In genomic region chr3:72077473-72078259, GRCh38 we compare ENCODE assay signal across 14 cellular contexts.
DNase-seq lines count a peak whose midpoint lies in the region; ATAC-seq, FAIRE-seq and TF ChIP-seq lines count a peak whose summit lies in the region.
"Had no signal": no experiment of that assay in that cellular context is flagged by ENCODE, and none has a peak within 500 bp of the region (broad histone marks: within the 10 kb centered on the region; RNA-seq: fewer than 3 reads in every experiment).

No MANE protein-coding gene starts in this region.

- no peak for TF ChIP-seq POLR2A in stomach (IDR thresholded peaks at IDR 0.05)

- H3K9me3 ChIP-seq in astrocyte (ENCODE audit: insufficient read depth, low read depth, low read length) = no peaks in the 10 kb centered on the region
- peaks cover 0 to 23% (median 14%) of the 10 kb centered on the region in 4 donors for H3K9me3 ChIP-seq in stomach

- intact Hi-C loops in stomach (cut with DNase I; ENCODE audit: low total_unique reads) = no loop called here

- H3K27ac ChIP-seq in astrocyte (ENCODE audit: low read depth, low read length) (no peak overlapping the region), stomach (peak overlapping the region in 1 of 5 donors; percentile 50)
- H3K27ac ChIP-seq: GM23248, SK-N-MC had no signal

- H3K4me2 ChIP-seq in astrocyte (ENCODE audit: low read length) = no peak overlapping the region

- FAIRE-seq in astrocyte (lab: Jason Lieb, UNC) = no peak

- H3K4me1 Mint-ChIP-seq in astrocyte (ENCODE audit: low read depth, unreplicated experiment) = peaks cover 4% of the 10 kb centered on the region
- peaks cover 21% of the 10 kb centered on the region for H3K4me1 Mint-ChIP-seq in T-helper 2 cell treated with Interferon-gamma antibody and Interleukin-4, amounts not matched to agents 5 μg/mL and 100 μg/mL, for 36 hours (ENCODE audit: low read depth)

- 53 to 70% (median 61%) methylated on average over 6 of the region's 6 CpGs for WGBS in stomach, 5 donors

- peak overlapping the region; percentile 10 for H3K27ac Mint-ChIP-seq in astrocyte (ENCODE audit: unreplicated experiment)
- no peak overlapping the region for H3K27ac Mint-ChIP-seq in T-helper 2 cell treated with Interferon-gamma antibody and Interleukin-4, amounts not matched to agents 5 μg/mL and 100 μg/mL, for 36 hours
- H3K27ac Mint-ChIP-seq: stimulated activated naive CD8-positive, alpha-beta T cell treated with anti-CD3 and anti-CD28 coated beads, Interleukin-15, Interleukin-2, amounts not matched to agents 100 ng/mL and 50 ng/mL, for 24 hours had no signal

- H3K36me3 ChIP-seq in astrocyte (ENCODE audit: insufficient read depth, low read length) = no peaks in the 10 kb centered on the region
- H3K36me3 ChIP-seq in stomach = no peaks in the 10 kb centered on the region

- H3K9me3 Mint-ChIP-seq in astrocyte (ENCODE audit: unreplicated experiment) = peaks cover 20% of the 10 kb centered on the region
- peaks cover 24% of the 10 kb centered on the region for H3K9me3 Mint-ChIP-seq in T-helper 2 cell treated with Interferon-gamma antibody and Interleukin-4, amounts not matched to agents 5 μg/mL and 100 μg/mL, for 36 hours

- DNase-seq in astrocyte (ENCODE audit: low read depth) (no peak), NCI-H1694 (lab: John Stamatoyannopoulos, UW) (no peak), stomach (no peak)
- DNase-seq in stimulated activated naive CD8-positive, alpha-beta T cell treated with anti-CD3 and anti-CD28 coated beads, Interleukin-15, Interleukin-2, amounts not matched to agents 100 U/mL and 50 U/mL, for 24 hours = no peak
- no peak for DNase-seq in T-helper 2 cell treated with Interferon-gamma antibody and Interleukin-4, amounts not matched to agents 5 μg/mL and 100 μg/mL, for 36 hours (ENCODE audit: low spot score)
- DNase-seq: central memory CD4-positive, alpha-beta T cell; GM23248; mesenchymal stem cell; right cardiac atrium had no signal

- H3K4me3 Mint-ChIP-seq in astrocyte (ENCODE audit: unreplicated experiment) = no peak overlapping the region
- H3K4me3 Mint-ChIP-seq in T-helper 2 cell treated with Interferon-gamma antibody and Interleukin-4, amounts not matched to agents 5 μg/mL and 100 μg/mL, for 36 hours = no peak overlapping the region
- H3K4me3 Mint-ChIP-seq: stimulated activated naive CD8-positive, alpha-beta T cell treated with anti-CD3 and anti-CD28 coated beads, Interleukin-15, Interleukin-2, amounts not matched to agents 100 ng/mL and 50 ng/mL, for 24 hours had no signal

- ATAC-seq in GM18868 (IDR thresholded peaks at IDR 0.05; ENCODE audit: unreplicated experiment) (peak; percentile 31), GM21737 (IDR thresholded peaks at IDR 0.05; ENCODE audit: unreplicated experiment) (peak; percentile 39), HG03442 (IDR thresholded peaks at IDR 0.05; ENCODE audit: unreplicated experiment) (peak; percentile 29)
- no peak for ATAC-seq in stimulated activated naive CD8-positive, alpha-beta T cell treated with anti-CD3 and anti-CD28 coated beads, Interleukin-15, Interleukin-2, amounts not matched to agents 100 U/mL and 50 U/mL, for 24 hours
- ATAC-seq: right cardiac atrium had no signal

- H3K79me2 ChIP-seq in astrocyte (ENCODE audit: insufficient read depth, low read length) = no peaks in the 10 kb centered on the region

- H2AFZ ChIP-seq in astrocyte (ENCODE audit: low read depth, low read length) = no peak overlapping the region
- H2AFZ ChIP-seq: GM23248 had no signal

- TF ChIP-seq CTCF in astrocyte (IDR thresholded peaks at IDR 0.05; ENCODE audit: insufficient read depth, low read depth, low read length) = no peak
- no peak for TF ChIP-seq CTCF in stomach (IDR thresholded peaks at IDR 0.05)

- no peak overlapping the region for H3K9ac ChIP-seq in astrocyte (ENCODE audit: low read length)
- H3K9ac ChIP-seq: GM23248 had no signal

- no peaks in the 10 kb centered on the region for H4K20me1 ChIP-seq in astrocyte (ENCODE audit: insufficient read depth, low read length)

- H3K4me3 ChIP-seq in astrocyte (ENCODE audit: insufficient read depth, low read depth, low read length) (no peak overlapping the region), stomach (no peak overlapping the region)
- H3K4me3 ChIP-seq: GM23248, SK-N-MC had no signal

- no peaks in the 10 kb centered on the region for H3K4me1 ChIP-seq in astrocyte (ENCODE audit: insufficient read depth, low read length)
- peaks cover 6 to 9% (median 9%) of the 10 kb centered on the region in 4 donors for H3K4me1 ChIP-seq in stomach

- peaks cover 2% of the 10 kb centered on the region for H3K36me3 Mint-ChIP-seq in astrocyte (ENCODE audit: low read depth, unreplicated experiment)
- peaks cover 4% of the 10 kb centered on the region for H3K36me3 Mint-ChIP-seq in T-helper 2 cell treated with Interferon-gamma antibody and Interleukin-4, amounts not matched to agents 5 μg/mL and 100 μg/mL, for 36 hours (ENCODE audit: low read depth)

- no peak for TF ChIP-seq EP300 in stomach (IDR thresholded peaks at IDR 0.05)

- peaks cover 21% of the 10 kb centered on the region for H3K27me3 ChIP-seq in astrocyte (ENCODE audit: insufficient read depth, low read length)
- H3K27me3 ChIP-seq in stomach = no peaks in the 10 kb centered on the region

- peaks cover 27% of the 10 kb centered on the region for H3K27me3 Mint-ChIP-seq in astrocyte (ENCODE audit: low read depth, unreplicated experiment)
- H3K27me3 Mint-ChIP-seq in T-helper 2 cell treated with Interferon-gamma antibody and Interleukin-4, amounts not matched to agents 5 μg/mL and 100 μg/mL, for 36 hours (ENCODE audit: low read depth) = no peaks in the 10 kb centered on the region
